Comparison of ENCODE assay signal across 2 cellular contexts in genomic region chr2:47257837-47258436, GRCh38.
TF ChIP-seq lines count a peak whose summit lies in the region.

No MANE protein-coding gene starts in this region.

TF ChIP-seq in HEK293, 187 proteins besides CTCF, POLR2A, EP300 and RAD21:
- TF ChIP-seq ZNF580 (tag by site-specific recombination; IDR thresholded peaks at IDR 0.05) (no peak), ZFHX2 (tag by site-specific recombination; conservative IDR thresholded peaks at IDR 0.05) (peak; percentile 44), ZNF341 (tag by site-specific recombination; IDR thresholded peaks at IDR 0.05; ENCODE audit: low read depth) (0 out of 2 replicates have a peak, but pooled peaks have one; percentile 29), YY1 (tag by site-specific recombination; IDR thresholded peaks at IDR 0.05) (no peak), ZNF510 (tag by site-specific recombination; IDR thresholded peaks at IDR 0.05; ENCODE audit: insufficient replicate concordance) (no peak), EGR2 (tag by site-specific recombination; IDR thresholded peaks at IDR 0.05; ENCODE audit: low read depth) (peak; percentile 64), ZNF16 (tag by site-specific recombination; IDR thresholded peaks at IDR 0.05; ENCODE audit: low read depth) (no peak), GLIS1 (tag by site-specific recombination; IDR thresholded peaks at IDR 0.05) (peak; percentile 31)

TF ChIP-seq in GM12878, 131 proteins besides CTCF, POLR2A, EP300 and RAD21 (continued from another document):
- no peak for TF ChIP-seq KLF5 (IDR thresholded peaks at IDR 0.05; ENCODE audit: partially characterized antibody)
- no peak for TF ChIP-seq HDGF (IDR thresholded peaks at IDR 0.05)
- TF ChIP-seq HCFC1 (IDR thresholded peaks at IDR 0.05; ENCODE audit: low read length) = no peak
- TF ChIP-seq ELK1 (IDR thresholded peaks at IDR 0.05; ENCODE audit: low read depth, low read length) = no peak
- TF ChIP-seq NRF1 (conservative IDR thresholded peaks at IDR 0.05; ENCODE audit: low read depth, low read length) = no peak
- 0 out of 2 replicates have a peak, but pooled peaks have one; percentile 19 for TF ChIP-seq RELB (IDR thresholded peaks at IDR 0.05; ENCODE audit: low read depth)
- peak; percentile 59; the same call in 1 of the 2 replicates for TF ChIP-seq RUNX3 (IDR thresholded peaks at IDR 0.05; ENCODE audit: low read length)
- TF ChIP-seq NR2F1 (conservative IDR thresholded peaks at IDR 0.05) = 0 out of 2 replicates have a peak, but pooled peaks have one; percentile 33
- TF ChIP-seq IKZF2 (IDR thresholded peaks at IDR 0.05) = peak in 1 of 2 experiments; percentile 14; a peak in 1 of 4 replicates
- peak; percentile 89 for TF ChIP-seq PKNOX1 (IDR thresholded peaks at IDR 0.05)
- TF ChIP-seq BHLHE40 (IDR thresholded peaks at IDR 0.05; ENCODE audit: borderline replicate concordance in 1 of 2, low read depth in 2 of 2, low read length in 1 of 2) = peak in 1 of 2 experiments; percentile 22; a peak in 1 of 4 replicates
- TF ChIP-seq MTA2 (IDR thresholded peaks at IDR 0.05; ENCODE audit: low read depth) = peak; percentile 82
- no peak for TF ChIP-seq TCF7 (IDR thresholded peaks at IDR 0.05; ENCODE audit: borderline replicate concordance)
- peak; percentile 79 for TF ChIP-seq ATF7 (IDR thresholded peaks at IDR 0.05; ENCODE audit: low read depth)
- peak; percentile 53 for TF ChIP-seq IKZF1 (conservative IDR thresholded peaks at IDR 0.05)
- no peak for TF ChIP-seq ETV6 (conservative IDR thresholded peaks at IDR 0.05 in 1 of 2, IDR thresholded peaks at IDR 0.05 in 1 of 2; ENCODE audit: borderline replicate concordance in 1 of 2, low read depth in 1 of 2)
